ENCODE assay signal across 17 cellular contexts in genomic region chr7:82416402-82416801, GRCh38. TPM values are rescaled to one million over a fixed set of nuclear protein-coding genes. Genes with fewer than 3 reads are reported as not detected.
DNase-seq lines count a peak whose midpoint lies in the region; ATAC-seq and TF ChIP-seq lines count a peak whose summit lies in the region.
"Had no signal": no experiment of that assay in that cellular context is flagged by ENCODE, and none has a peak within 500 bp of the region (broad histone marks: within the 10 kb centered on the region; RNA-seq: fewer than 3 reads in every experiment).

No MANE protein-coding gene starts in this region.

- peaks cover 70% of the 10 kb centered on the region for H3K4me1 ChIP-seq in left ventricle myocardium inferior
- H3K4me1 ChIP-seq in gastrocnemius medialis = peaks cover 29 to 52% of the 10 kb centered on the region in 2 donors
- H3K4me1 ChIP-seq: Caco-2 had no signal

- H3K36me3 Mint-ChIP-seq in progenitor cell of endocrine pancreas (ENCODE audit: insufficient read depth) (no peaks in the 10 kb centered on the region), osteocyte (ENCODE audit: unreplicated experiment) (peaks cover 4% of the 10 kb centered on the region)
- H3K36me3 Mint-ChIP-seq: CD8-positive, alpha-beta T cell had no signal

- H3K36me3 ChIP-seq in left ventricle myocardium inferior = no peaks in the 10 kb centered on the region
- H3K36me3 ChIP-seq in gastrocnemius medialis = no peaks in the 10 kb centered on the region

- no peaks in the 10 kb centered on the region for H3K27me3 ChIP-seq in left ventricle myocardium inferior (ENCODE audit: low read depth)
- H3K27me3 ChIP-seq in gastrocnemius medialis = no peaks in the 10 kb centered on the region

- TF ChIP-seq POLR2A in gastrocnemius medialis (IDR thresholded peaks at IDR 0.05) = no peak

- no peak for DNase-seq in left ventricle myocardium inferior
- DNase-seq in Right ventricle myocardium superior = no peak
- no peak for DNase-seq in progenitor cell of endocrine pancreas (ENCODE audit: low spot score, unreplicated experiment)
- no peak for DNase-seq in gastrocnemius medialis
- DNase-seq in osteocyte (ENCODE audit: extremely low spot score, unreplicated experiment) = no peak
- DNase-seq: C1 segment of cervical spinal cord; Caco-2; CD8-positive, alpha-beta T cell; DMS 273 treated with DMSO at 0.1 percent for 48 hours; DMS79; EL; GDM1; GM23248; H7; HCEC 1CT had no signal

- H3K27me3 Mint-ChIP-seq in progenitor cell of endocrine pancreas (no peaks in the 10 kb centered on the region), osteocyte (ENCODE audit: unreplicated experiment) (no peaks in the 10 kb centered on the region)

- no peaks in the 10 kb centered on the region for H3K9me3 Mint-ChIP-seq in progenitor cell of endocrine pancreas (ENCODE audit: low read depth)
- peaks cover 7% of the 10 kb centered on the region for H3K9me3 Mint-ChIP-seq in osteocyte (ENCODE audit: unreplicated experiment)
- H3K9me3 Mint-ChIP-seq: CD8-positive, alpha-beta T cell had no signal

- no peak overlapping the region for H3K4me3 ChIP-seq in left ventricle myocardium inferior
- no peak overlapping the region for H3K4me3 ChIP-seq in gastrocnemius medialis
- H3K4me3 ChIP-seq: GM12878, GM23248 had no signal

- H3K27ac ChIP-seq in left ventricle myocardium inferior (replicated peaks) (peak overlapping the region; percentile 33), gastrocnemius medialis (peak overlapping the region; percentile 77 to 94 (median 89))
- H3K27ac ChIP-seq: GM23248 had no signal

- intact Hi-C loops in left ventricle myocardium inferior (cut with micrococcal nuclease) = no loop called here
- intact Hi-C loops in Right ventricle myocardium superior (cut with DNase I) = no loop called here
- intact Hi-C loops in gastrocnemius medialis (cut with DNase I; ENCODE audit: low total_unique reads) = loop anchor here (10.0 kb wide), 1 partner anchor 1812 kb away; no protein-coding TSS in a partner anchor

- ATAC-seq in Right ventricle myocardium superior (ENCODE audit: poor library complexity) (no peak), gastrocnemius medialis (peak; percentile 64 to 81), HG02678 (IDR thresholded peaks at IDR 0.05; ENCODE audit: unreplicated experiment) (no peak)
- ATAC-seq: CD8-positive, alpha-beta T cell; GM12878 had no signal

- peaks cover 6% of the 10 kb centered on the region for H3K9me3 ChIP-seq in left ventricle myocardium inferior (replicated peaks)
- H3K9me3 ChIP-seq in gastrocnemius medialis = no peaks in the 10 kb centered on the region
- H3K9me3 ChIP-seq: Caco-2 had no signal

- H3K27ac Mint-ChIP-seq in progenitor cell of endocrine pancreas (peak overlapping the region; percentile 73), osteocyte (ENCODE audit: unreplicated experiment) (no peak overlapping the region)
- H3K27ac Mint-ChIP-seq: CD8-positive, alpha-beta T cell had no signal

- TF ChIP-seq CTCF in left ventricle myocardium inferior (IDR thresholded peaks at IDR 0.05; ENCODE audit: borderline replicate concordance) (no peak), progenitor cell of endocrine pancreas (IDR thresholded peaks at IDR 0.05; ENCODE audit: unreplicated experiment) (no peak), gastrocnemius medialis (IDR thresholded peaks at IDR 0.05 in 4 of 5, conservative IDR thresholded peaks at IDR 0.05 in 1 of 5) (no peak), osteocyte (IDR thresholded peaks at IDR 0.05) (no peak)

- peaks cover 3% of the 10 kb centered on the region for H3K4me1 Mint-ChIP-seq in progenitor cell of endocrine pancreas (ENCODE audit: low read depth)
- no peaks in the 10 kb centered on the region for H3K4me1 Mint-ChIP-seq in osteocyte (ENCODE audit: unreplicated experiment)

- in situ Hi-C loops in gastrocnemius medialis (cut with MboI; ENCODE audit: low sequenced_read_pairs in 4 of 4) = loop anchor here in 1 of 4 donors (25.0 kb wide), 1 partner anchor 1779 kb away; the partner anchor contains the start of gene CD36

- H3K4me3 Mint-ChIP-seq in progenitor cell of endocrine pancreas (ENCODE audit: low read depth) = no peak overlapping the region
- no peak overlapping the region for H3K4me3 Mint-ChIP-seq in osteocyte (ENCODE audit: unreplicated experiment)
- H3K4me3 Mint-ChIP-seq: CD8-positive, alpha-beta T cell had no signal

RNA-seq across cellular contexts. Expression of gene CACNA2D1, which starts 27.2 kb away (rescaled TPM):
- 64.6 TPM for total RNA-seq in left ventricle myocardium inferior
- 38.5 TPM for total RNA-seq in Right ventricle myocardium superior
- 25.1 and 27.4 TPM in 2 replicates for total RNA-seq in progenitor cell of endocrine pancreas
- total RNA-seq in gastrocnemius medialis = 100 to 1,000 TPM in 3 of 4 donors, 10 to 100 TPM in 1; 83.9 to 157 (median 120) TPM
- total RNA-seq in osteocyte = 24.3 and 25.2 TPM in 2 replicates
- total RNA-seq: Caco-2; CD8-positive, alpha-beta T cell had no signal

Comparison
In these comparisons a context has a peak if more than half of its experiments do, and no peak if none do; other contexts are left out.
1. ATAC-seq: peak in gastrocnemius medialis (2 of 2); none in Right ventricle myocardium superior (single experiment) and HG02678 (single experiment).